Comparison of ENCODE assay signal across 9 cellular contexts in the genomic region with DNA sequence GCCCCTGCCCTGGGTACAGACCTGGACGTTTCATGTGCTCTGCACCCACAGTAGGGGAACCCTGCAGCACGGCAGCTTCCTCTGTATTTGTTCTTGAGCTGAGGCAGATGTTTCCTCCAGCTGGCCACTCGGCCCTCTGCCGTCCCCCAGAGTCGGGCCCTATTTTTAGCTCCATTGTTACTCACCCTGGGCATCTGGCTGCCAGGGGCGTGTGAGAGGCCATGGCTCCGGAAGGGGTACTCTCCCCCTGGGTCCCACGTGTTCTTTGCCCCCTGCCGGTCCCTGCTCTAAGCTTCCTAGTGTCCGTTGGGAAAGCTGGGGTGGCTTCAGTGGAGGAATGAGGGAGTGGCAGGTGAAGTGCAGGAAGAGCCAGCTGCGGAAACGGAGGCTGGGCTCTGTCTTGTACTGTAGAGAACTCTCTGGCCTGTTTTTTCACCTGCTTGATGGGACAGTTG. TPM values are rescaled to one million over a fixed set of nuclear protein-coding genes. Genes with fewer than 3 reads are reported as not detected.
DNase-seq lines count a peak whose midpoint lies in the region; ATAC-seq, FAIRE-seq and TF ChIP-seq lines count a peak whose summit lies in the region.
"Had no signal": no experiment of that assay in that cellular context is flagged by ENCODE, and none has a peak within 500 bp of the region (broad histone marks: within the 10 kb centered on the region; RNA-seq: fewer than 3 reads in every experiment).

No MANE protein-coding gene starts in this region.

- H3K27me3 ChIP-seq in mesenchymal stem cell (ENCODE audit: control insufficient read depth in 1 of 2, insufficient read depth in 1 of 2, low read length in 2 of 2) = peaks cover 0 to 27% of the 10 kb centered on the region in 2 experiments

- H3K9me3 ChIP-seq in mesenchymal stem cell (ENCODE audit: control insufficient read depth, low read length) = no peaks in the 10 kb centered on the region

- no peak for DNase-seq in activated naive CD4-positive, alpha-beta T cell treated with anti-CD3 and anti-CD28 coated beads, Interleukin-2, amount 10 ng/mL, durations not matched to agents 7 days and 5 days
- DNase-seq in activated naive CD4-positive, alpha-beta T cell treated with anti-CD3 and anti-CD28 coated beads, Interleukin-2, amount 50 U/mL, for 72 hours (ENCODE audit: low spot score in 2 of 2) = no peak
- DNase-seq in chondrocyte (ENCODE audit: low spot score) (no peak), mesenchymal stem cell (peak; percentile 52), NCI-H226 (no peak), HTR-8/SVneo (ENCODE audit: insufficient read length, low spot score) (no peak)

- H2AK5ac ChIP-seq in mesenchymal stem cell (ENCODE audit: low read length, severe bottlenecking) = no peak overlapping the region

- H3K14ac ChIP-seq in mesenchymal stem cell (ENCODE audit: low read length in 2 of 2) = no peak overlapping the region

- H3K4me3 ChIP-seq in mesenchymal stem cell (ENCODE audit: insufficient read depth in 1 of 2, low read depth in 1 of 2, low read length in 2 of 2) = no peak overlapping the region

- no peak overlapping the region for H3K27ac ChIP-seq in mesenchymal stem cell (ENCODE audit: low read length, poor library complexity, severe bottlenecking)

- peaks cover 23% of the 10 kb centered on the region for H3K4me1 ChIP-seq in mesenchymal stem cell (ENCODE audit: control insufficient read depth, insufficient read depth, low read depth, low read length)

- H3K9ac ChIP-seq in mesenchymal stem cell (ENCODE audit: low read length) = no peak overlapping the region

- H3K4me1 Mint-ChIP-seq in activated naive CD4-positive, alpha-beta T cell treated with anti-CD3 and anti-CD28 coated beads, Interleukin-2, amount 10 ng/mL, durations not matched to agents 7 days and 5 days = no peaks in the 10 kb centered on the region
- H3K4me1 Mint-ChIP-seq in chondrocyte (ENCODE audit: low read depth) = peaks cover 43% of the 10 kb centered on the region

- no peak overlapping the region for H2BK120ac ChIP-seq in mesenchymal stem cell (ENCODE audit: low read depth, low read length)

- peaks cover 26% of the 10 kb centered on the region for H3K27me3 Mint-ChIP-seq in activated naive CD4-positive, alpha-beta T cell treated with anti-CD3 and anti-CD28 coated beads, Interleukin-2, amount 10 ng/mL, durations not matched to agents 7 days and 5 days
- no peaks in the 10 kb centered on the region for H3K27me3 Mint-ChIP-seq in chondrocyte (ENCODE audit: low read depth)

- peak; percentile 40 for TF ChIP-seq CTCF in chondrocyte (IDR thresholded peaks at IDR 0.05)

- no peak for ATAC-seq in activated naive CD4-positive, alpha-beta T cell treated with anti-CD3 and anti-CD28 coated beads, Interleukin-2, amount 50 U/mL, for 72 hours
- no peak for ATAC-seq in HG02642 (IDR thresholded peaks at IDR 0.05; ENCODE audit: poor library complexity, unreplicated experiment)
- ATAC-seq in HG03025 (IDR thresholded peaks at IDR 0.05; ENCODE audit: low FRiP score, unreplicated experiment) = no peak

- CTCF ChIA-PET in activated naive CD4-positive, alpha-beta T cell treated with anti-CD3 and anti-CD28 coated beads, Interleukin-2, amount 10 ng/mL, durations not matched to agents 7 days and 5 days (lab: Charles Lee) = no interaction called here

- H3K4me2 ChIP-seq in mesenchymal stem cell (ENCODE audit: low read length, poor library complexity, severe bottlenecking) = peak overlapping the region; percentile 20

- no peak overlapping the region for H3K4ac ChIP-seq in mesenchymal stem cell (ENCODE audit: low read depth in 1 of 2, low read length in 2 of 2)

- no peaks in the 10 kb centered on the region for H3K36me3 ChIP-seq in mesenchymal stem cell (ENCODE audit: control insufficient read depth in 1 of 2, insufficient read depth in 2 of 2, low read depth in 1 of 2, low read length in 2 of 2)

- H4K91ac ChIP-seq in mesenchymal stem cell (ENCODE audit: low read length) = no peak overlapping the region

- H3K79me1 ChIP-seq in mesenchymal stem cell (replicated peaks; ENCODE audit: low read length, poor library complexity, severe bottlenecking) = no peaks in the 10 kb centered on the region

- FAIRE-seq in HTR-8/SVneo (lab: Jason Lieb, UNC) = no peak
- FAIRE-seq: TTC549 had no signal

- H3K9me3 Mint-ChIP-seq in activated naive CD4-positive, alpha-beta T cell treated with anti-CD3 and anti-CD28 coated beads, Interleukin-2, amount 10 ng/mL, durations not matched to agents 7 days and 5 days = no peaks in the 10 kb centered on the region
- no peaks in the 10 kb centered on the region for H3K9me3 Mint-ChIP-seq in activated naive CD4-positive, alpha-beta T cell treated with anti-CD3 and anti-CD28 coated beads, Interleukin-2, amount 50 U/mL, for 72 hours
- H3K9me3 Mint-ChIP-seq in chondrocyte (ENCODE audit: low read depth) = no peaks in the 10 kb centered on the region

- no peak overlapping the region for H3K18ac ChIP-seq in mesenchymal stem cell (ENCODE audit: low read depth in 1 of 2, low read length in 2 of 2)

- no peak overlapping the region for H4K8ac ChIP-seq in mesenchymal stem cell (ENCODE audit: low read length)

- H2AFZ ChIP-seq in mesenchymal stem cell (ENCODE audit: low read depth, low read length) = no peak overlapping the region

- H3K36me3 Mint-ChIP-seq in activated naive CD4-positive, alpha-beta T cell treated with anti-CD3 and anti-CD28 coated beads, Interleukin-2, amount 10 ng/mL, durations not matched to agents 7 days and 5 days = no peaks in the 10 kb centered on the region
- no peaks in the 10 kb centered on the region for H3K36me3 Mint-ChIP-seq in activated naive CD4-positive, alpha-beta T cell treated with anti-CD3 and anti-CD28 coated beads, Interleukin-2, amount 50 U/mL, for 72 hours
- no peaks in the 10 kb centered on the region for H3K36me3 Mint-ChIP-seq in chondrocyte (ENCODE audit: low read depth)

- no peak overlapping the region for H2BK12ac ChIP-seq in mesenchymal stem cell (ENCODE audit: low read length in 2 of 2)

- H2BK5ac ChIP-seq in mesenchymal stem cell (ENCODE audit: low read depth, low read length, poor library complexity, severe bottlenecking) = no peak overlapping the region

- peak overlapping the region; percentile 7 for H3K27ac Mint-ChIP-seq in activated naive CD4-positive, alpha-beta T cell treated with anti-CD3 and anti-CD28 coated beads, Interleukin-2, amount 10 ng/mL, durations not matched to agents 7 days and 5 days
- no peak overlapping the region for H3K27ac Mint-ChIP-seq in activated naive CD4-positive, alpha-beta T cell treated with anti-CD3 and anti-CD28 coated beads, Interleukin-2, amount 50 U/mL, for 72 hours
- H3K27ac Mint-ChIP-seq in chondrocyte (ENCODE audit: unreplicated experiment) = peak overlapping the region; percentile 61

- no peak overlapping the region for H2BK15ac ChIP-seq in mesenchymal stem cell (ENCODE audit: low read depth, poor library complexity, severe bottlenecking)

- 40% methylated on average over 12 of the region's 12 CpGs for WGBS in mesenchymal stem cell

- H3K4me3 Mint-ChIP-seq in activated naive CD4-positive, alpha-beta T cell treated with anti-CD3 and anti-CD28 coated beads, Interleukin-2, amount 10 ng/mL, durations not matched to agents 7 days and 5 days = no peak overlapping the region
- H3K4me3 Mint-ChIP-seq in chondrocyte (ENCODE audit: unreplicated experiment) = no peak overlapping the region

- no peak overlapping the region for H3K23ac ChIP-seq in mesenchymal stem cell (ENCODE audit: low read length in 2 of 2)

RNA-seq across cellular contexts. Expression of a gene that starts 30.4 kb away (rescaled TPM):
- 1 to 10 TPM in 1 of 2 donors, under 1 TPM in 1; 0.20 to 4.8 TPM for total RNA-seq in activated naive CD4-positive, alpha-beta T cell treated with anti-CD3 and anti-CD28 coated beads, Interleukin-2, amount 50 U/mL, for 72 hours
- total RNA-seq in chondrocyte = 2.4 to 4.1 TPM (median 4.0 TPM) in 3 replicates
- 0.01 TPM for polyA plus RNA-seq in mesenchymal stem cell (2013, experiment 1 of 2)
- 0.01 TPM for polyA plus RNA-seq in mesenchymal stem cell (2013, experiment 2 of 2)

Comparison
In these comparisons a context has a peak if more than half of its experiments do, and no peak if none do; other contexts are left out.
1. H3K27ac Mint-ChIP-seq: peak in activated naive CD4-positive, alpha-beta T cell treated with anti-CD3 and anti-CD28 coated beads, Interleukin-2, amount 10 ng/mL, durations not matched to agents 7 days and 5 days (single experiment) and chondrocyte (single experiment); none in activated naive CD4-positive, alpha-beta T cell treated with anti-CD3 and anti-CD28 coated beads, Interleukin-2, amount 50 U/mL, for 72 hours (0 of 2).